In the genomic region with DNA sequence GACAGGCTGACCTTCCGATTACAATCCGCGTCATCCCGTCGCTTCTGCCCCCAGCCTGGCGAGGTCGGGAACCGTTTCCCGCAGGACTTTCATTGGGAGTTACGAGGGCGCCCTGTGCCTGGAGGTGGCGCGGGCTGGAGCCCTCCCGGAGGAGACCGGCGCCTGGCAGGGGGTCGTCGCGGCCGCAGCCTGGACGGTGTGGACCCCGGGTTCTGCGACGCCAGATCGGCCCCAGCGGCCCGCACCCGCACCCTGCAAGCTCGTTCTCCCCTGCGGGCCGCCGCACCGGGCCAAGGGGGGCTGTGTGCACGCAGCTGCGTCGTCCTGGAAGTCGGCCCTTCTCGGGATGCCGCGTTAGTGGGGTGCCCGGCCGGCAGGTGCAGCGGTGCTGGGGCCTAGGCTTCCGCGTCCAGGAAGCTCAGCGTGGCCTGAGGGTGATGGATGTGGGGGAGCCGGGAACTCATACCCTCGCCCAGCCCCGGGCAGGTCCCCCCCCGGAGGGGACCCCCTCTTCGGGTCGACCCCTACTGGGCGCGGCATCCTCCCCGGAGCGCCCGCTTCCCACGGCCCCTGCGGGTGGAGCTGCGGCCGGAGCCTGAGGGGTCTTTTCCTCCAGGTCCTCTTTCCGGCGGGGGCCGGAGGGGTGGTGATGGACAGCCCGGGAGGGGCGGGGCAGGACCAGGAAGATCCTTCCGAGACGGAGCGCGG, we compare ENCODE assay signal across 1 cellular context.
TF ChIP-seq lines count a peak whose summit lies in the region.

No MANE protein-coding gene starts in this region.

TF ChIP-seq in H1, 55 proteins besides CTCF, POLR2A, EP300 and RAD21 (continued from another document):
- TF ChIP-seq, protein P1, sequence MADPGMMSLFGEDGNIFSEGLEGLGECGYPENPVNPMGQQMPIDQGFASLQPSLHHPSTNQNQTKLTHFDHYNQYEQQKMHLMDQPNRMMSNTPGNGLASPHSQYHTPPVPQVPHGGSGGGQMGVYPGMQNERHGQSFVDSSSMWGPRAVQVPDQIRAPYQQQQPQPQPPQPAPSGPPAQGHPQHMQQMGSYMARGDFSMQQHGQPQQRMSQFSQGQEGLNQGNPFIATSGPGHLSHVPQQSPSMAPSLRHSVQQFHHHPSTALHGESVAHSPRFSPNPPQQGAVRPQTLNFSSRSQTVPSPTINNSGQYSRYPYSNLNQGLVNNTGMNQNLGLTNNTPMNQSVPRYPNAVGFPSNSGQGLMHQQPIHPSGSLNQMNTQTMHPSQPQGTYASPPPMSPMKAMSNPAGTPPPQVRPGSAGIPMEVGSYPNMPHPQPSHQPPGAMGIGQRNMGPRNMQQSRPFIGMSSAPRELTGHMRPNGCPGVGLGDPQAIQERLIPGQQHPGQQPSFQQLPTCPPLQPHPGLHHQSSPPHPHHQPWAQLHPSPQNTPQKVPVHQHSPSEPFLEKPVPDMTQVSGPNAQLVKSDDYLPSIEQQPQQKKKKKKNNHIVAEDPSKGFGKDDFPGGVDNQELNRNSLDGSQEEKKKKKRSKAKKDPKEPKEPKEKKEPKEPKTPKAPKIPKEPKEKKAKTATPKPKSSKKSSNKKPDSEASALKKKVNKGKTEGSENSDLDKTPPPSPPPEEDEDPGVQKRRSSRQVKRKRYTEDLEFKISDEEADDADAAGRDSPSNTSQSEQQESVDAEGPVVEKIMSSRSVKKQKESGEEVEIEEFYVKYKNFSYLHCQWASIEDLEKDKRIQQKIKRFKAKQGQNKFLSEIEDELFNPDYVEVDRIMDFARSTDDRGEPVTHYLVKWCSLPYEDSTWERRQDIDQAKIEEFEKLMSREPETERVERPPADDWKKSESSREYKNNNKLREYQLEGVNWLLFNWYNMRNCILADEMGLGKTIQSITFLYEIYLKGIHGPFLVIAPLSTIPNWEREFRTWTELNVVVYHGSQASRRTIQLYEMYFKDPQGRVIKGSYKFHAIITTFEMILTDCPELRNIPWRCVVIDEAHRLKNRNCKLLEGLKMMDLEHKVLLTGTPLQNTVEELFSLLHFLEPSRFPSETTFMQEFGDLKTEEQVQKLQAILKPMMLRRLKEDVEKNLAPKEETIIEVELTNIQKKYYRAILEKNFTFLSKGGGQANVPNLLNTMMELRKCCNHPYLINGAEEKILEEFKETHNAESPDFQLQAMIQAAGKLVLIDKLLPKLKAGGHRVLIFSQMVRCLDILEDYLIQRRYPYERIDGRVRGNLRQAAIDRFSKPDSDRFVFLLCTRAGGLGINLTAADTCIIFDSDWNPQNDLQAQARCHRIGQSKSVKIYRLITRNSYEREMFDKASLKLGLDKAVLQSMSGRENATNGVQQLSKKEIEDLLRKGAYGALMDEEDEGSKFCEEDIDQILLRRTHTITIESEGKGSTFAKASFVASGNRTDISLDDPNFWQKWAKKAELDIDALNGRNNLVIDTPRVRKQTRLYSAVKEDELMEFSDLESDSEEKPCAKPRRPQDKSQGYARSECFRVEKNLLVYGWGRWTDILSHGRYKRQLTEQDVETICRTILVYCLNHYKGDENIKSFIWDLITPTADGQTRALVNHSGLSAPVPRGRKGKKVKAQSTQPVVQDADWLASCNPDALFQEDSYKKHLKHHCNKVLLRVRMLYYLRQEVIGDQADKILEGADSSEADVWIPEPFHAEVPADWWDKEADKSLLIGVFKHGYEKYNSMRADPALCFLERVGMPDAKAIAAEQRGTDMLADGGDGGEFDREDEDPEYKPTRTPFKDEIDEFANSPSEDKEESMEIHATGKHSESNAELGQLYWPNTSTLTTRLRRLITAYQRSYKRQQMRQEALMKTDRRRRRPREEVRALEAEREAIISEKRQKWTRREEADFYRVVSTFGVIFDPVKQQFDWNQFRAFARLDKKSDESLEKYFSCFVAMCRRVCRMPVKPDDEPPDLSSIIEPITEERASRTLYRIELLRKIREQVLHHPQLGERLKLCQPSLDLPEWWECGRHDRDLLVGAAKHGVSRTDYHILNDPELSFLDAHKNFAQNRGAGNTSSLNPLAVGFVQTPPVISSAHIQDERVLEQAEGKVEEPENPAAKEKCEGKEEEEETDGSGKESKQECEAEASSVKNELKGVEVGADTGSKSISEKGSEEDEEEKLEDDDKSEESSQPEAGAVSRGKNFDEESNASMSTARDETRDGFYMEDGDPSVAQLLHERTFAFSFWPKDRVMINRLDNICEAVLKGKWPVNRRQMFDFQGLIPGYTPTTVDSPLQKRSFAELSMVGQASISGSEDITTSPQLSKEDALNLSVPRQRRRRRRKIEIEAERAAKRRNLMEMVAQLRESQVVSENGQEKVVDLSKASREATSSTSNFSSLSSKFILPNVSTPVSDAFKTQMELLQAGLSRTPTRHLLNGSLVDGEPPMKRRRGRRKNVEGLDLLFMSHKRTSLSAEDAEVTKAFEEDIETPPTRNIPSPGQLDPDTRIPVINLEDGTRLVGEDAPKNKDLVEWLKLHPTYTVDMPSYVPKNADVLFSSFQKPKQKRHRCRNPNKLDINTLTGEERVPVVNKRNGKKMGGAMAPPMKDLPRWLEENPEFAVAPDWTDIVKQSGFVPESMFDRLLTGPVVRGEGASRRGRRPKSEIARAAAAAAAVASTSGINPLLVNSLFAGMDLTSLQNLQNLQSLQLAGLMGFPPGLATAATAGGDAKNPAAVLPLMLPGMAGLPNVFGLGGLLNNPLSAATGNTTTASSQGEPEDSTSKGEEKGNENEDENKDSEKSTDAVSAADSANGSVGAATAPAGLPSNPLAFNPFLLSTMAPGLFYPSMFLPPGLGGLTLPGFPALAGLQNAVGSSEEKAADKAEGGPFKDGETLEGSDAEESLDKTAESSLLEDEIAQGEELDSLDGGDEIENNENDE (IDR thresholded peaks at IDR 0.05; ENCODE audit: insufficient replicate concordance, low read length) = no peak
- TF ChIP-seq PHF8 (conservative IDR thresholded peaks at IDR 0.05; ENCODE audit: low read depth, low read length) (peak; percentile 39; the same call in 1 of the 2 replicates), TAF1 (IDR thresholded peaks at IDR 0.05; ENCODE audit: low read depth, low read length) (0 out of 2 replicates have a peak, but pooled peaks have one; percentile 20)
TF ChIP-seq in H1: peak in this region for 9.
